In genomic region chr3:156495816-156496215, GRCh38 we compare ENCODE assay signal across 36 cellular contexts.
"Had no signal": no experiment of that assay in that cellular context is flagged by ENCODE, and none has a peak within 500 bp of the region (broad histone marks: within the 10 kb centered on the region; RNA-seq: fewer than 3 reads in every experiment).

No MANE protein-coding gene starts in this region.

- ATAC-seq: activated CD8-positive, alpha-beta T cell treated with anti-CD3 and anti-CD28 coated beads for 36 hours; activated naive CD4-positive, alpha-beta T cell treated with anti-CD3 and anti-CD28 coated beads, Interleukin-2, amount 50 U/mL, for 72 hours; activated T-cell treated with anti-CD3 and anti-CD28 coated beads, Interleukin-2, amount 50 U/mL, for 4 hours; activated T-cell treated with anti-CD3 and anti-CD28 coated beads, Interleukin-2, amount 50 U/mL, for 72 hours; activated T-helper 17 cell treated with anti-CD3 and anti-CD28 coated beads, Interleukin-2, amount 50 U/mL, for 72 hours; body of pancreas had no signal

- H3K36me3 ChIP-seq: adrenal gland, brain microvascular endothelial cell, breast epithelium had no signal

- H3K4me3 ChIP-seq: adrenal gland, body of pancreas, breast epithelium had no signal

- DNase-seq: activated B cell treated with CpG ODN at 0.5 μM for 24 hours; activated CD4-positive, alpha-beta memory T cell treated with anti-CD3 and anti-CD28 coated beads for 36 hours; activated CD4-positive, alpha-beta T cell treated with anti-CD3 and anti-CD28 coated beads for 4 hours; activated CD4-positive, alpha-beta T cell treated with anti-CD3 and anti-CD28 coated beads, Interleukin-2, amount 10 ng/mL, durations not matched to agents 24 days and 14 days; activated CD4-positive, alpha-beta T cell treated with anti-CD3 and anti-CD28 coated beads, Interleukin-2, amount 50 U/mL, for 1 hour; activated CD4-positive, alpha-beta T cell treated with anti-CD3 and anti-CD28 coated beads, Interleukin-2, amount 50 U/mL, for 4 hours; activated CD4-positive, CD25-positive, alpha-beta regulatory T cell treated with anti-CD3 and anti-CD28 coated beads, Interleukin-2, amount 50 U/mL, for 72 hours; activated CD8-positive, alpha-beta memory T cell treated with anti-CD3 and anti-CD28 coated beads, Interleukin-2, amount 50 U/mL, for 4 hours; activated CD8-positive, alpha-beta T cell treated with anti-CD3 and anti-CD28 coated beads for 36 hours; activated effector memory CD4-positive, alpha-beta T cell treated with anti-CD3 and anti-CD28 coated beads, Interleukin-2, amount 50 U/mL, for 16 hours; activated gamma-delta T cell treated with Interleukin-2 at 50 U/mL for 16 hours; activated naive CD4-positive, alpha-beta T cell; activated naive CD4-positive, alpha-beta T cell treated with anti-CD3 and anti-CD28 coated beads for 36 hours; activated naive CD4-positive, alpha-beta T cell treated with anti-CD3 and anti-CD28 coated beads, Interleukin-2, amount 50 U/mL, for 16 hours; activated naive CD8-positive, alpha-beta T cell treated with anti-CD3 and anti-CD28 coated beads for 36 hours; activated T-cell treated with anti-CD3 and anti-CD28 coated beads for 4 hours; activated T-cell treated with anti-CD3 and anti-CD28 coated beads, Interleukin-2, amount 50 U/mL, for 1 hour; activated T-cell treated with anti-CD3 and anti-CD28 coated beads, Interleukin-2, amount 50 U/mL, for 4 hours; activated T-cell treated with anti-CD3 and anti-CD28 coated beads, Interleukin-2, amount 50 U/mL, for 72 hours; adrenal gland; amniotic stem cell; aorta; body of pancreas; brain microvascular endothelial cell; central memory CD4-positive, alpha-beta T cell; T-helper 1 cell; T-helper 2 cell; T-helper 9 cell had no signal

- H3K9me3 Mint-ChIP-seq: activated CD8-positive, alpha-beta T cell treated with anti-CD3 and anti-CD28 coated beads for 36 hours; activated T-helper 1 cell treated with anti-CD3 and anti-CD28 coated beads, Interleukin-12 subunit alpha, Interleukin-12 subunit beta, Interleukin-2, Interleukin-4 antibody, amounts not matched to agents 30 ng/mL and 10 ng/mL and 1 ng/mL, durations not matched to agents 14 hours and 24 hours and 36 hours; T-helper 1 cell treated with Interleukin-12 subunit alpha and Interleukin-12 subunit beta and Interleukin-4 antibody, amounts not matched to agents 30 μg/mL and 1 μg/mL, for 36 hours; T-helper 2 cell treated with Interferon-gamma antibody and Interleukin-4, amounts not matched to agents 5 μg/mL and 100 μg/mL, for 36 hours had no signal

- H3K4me1 Mint-ChIP-seq: activated B cell treated with CpG ODN at 0.5 μM for 24 hours; activated CD4-positive, alpha-beta T cell treated with anti-CD3 and anti-CD28 coated beads, Interleukin-2, amount 10 ng/mL, durations not matched to agents 24 days and 14 days; activated naive CD8-positive, alpha-beta T cell treated with anti-CD3 and anti-CD28 coated beads for 36 hours; activated T-helper 17 cell treated with anti-CD3 and anti-CD28 coated beads, Interleukin-2, amount 50 U/mL, for 72 hours had no signal

- H3K9me3 ChIP-seq: adrenal gland, body of pancreas had no signal

- H3K27me3 Mint-ChIP-seq: activated CD8-positive, alpha-beta T cell treated with anti-CD3 and anti-CD28 coated beads for 36 hours; activated naive CD8-positive, alpha-beta T cell treated with anti-CD3 and anti-CD28 coated beads for 36 hours; activated T-helper 17 cell treated with anti-CD3 and anti-CD28 coated beads, Interleukin-2, amount 50 U/mL, for 72 hours had no signal

- H3K27me3 ChIP-seq: adrenal gland, body of pancreas, brain microvascular endothelial cell, breast epithelium had no signal

- H3K4me3 Mint-ChIP-seq: activated B cell treated with CpG ODN at 0.5 μM for 24 hours; activated CD4-positive, alpha-beta memory T cell treated with anti-CD3 and anti-CD28 coated beads for 36 hours; activated CD4-positive, alpha-beta T cell treated with anti-CD3 and anti-CD28 coated beads, Interleukin-2, amount 10 ng/mL, durations not matched to agents 24 days and 14 days; activated CD8-positive, alpha-beta T cell treated with anti-CD3 and anti-CD28 coated beads for 36 hours; activated naive CD4-positive, alpha-beta T cell treated with anti-CD3 and anti-CD28 coated beads for 36 hours; activated naive CD8-positive, alpha-beta T cell treated with anti-CD3 and anti-CD28 coated beads for 36 hours; activated T-cell treated with anti-CD3 and anti-CD28 coated beads, Interleukin-2, amount 50 U/mL, for 4 hours; activated T-cell treated with anti-CD3 and anti-CD28 coated beads, Interleukin-2, amount 50 U/mL, for 72 hours; activated T-helper 1 cell treated with anti-CD3 and anti-CD28 coated beads, Interleukin-12 subunit alpha, Interleukin-12 subunit beta, Interleukin-2, Interleukin-4 antibody, amounts not matched to agents 30 ng/mL and 10 ng/mL and 1 ng/mL, durations not matched to agents 14 hours and 24 hours and 36 hours; activated T-helper 17 cell treated with anti-CD3 and anti-CD28 coated beads, Interleukin-2, amount 50 U/mL, for 72 hours; T-helper 1 cell treated with Interleukin-12 subunit alpha and Interleukin-12 subunit beta and Interleukin-4 antibody, amounts not matched to agents 30 μg/mL and 1 μg/mL, for 36 hours; T-helper 2 cell treated with Interferon-gamma antibody and Interleukin-4, amounts not matched to agents 5 μg/mL and 100 μg/mL, for 36 hours had no signal

- FAIRE-seq: astrocyte, TTC549 had no signal

- H3K27ac ChIP-seq: adrenal gland, body of pancreas, breast epithelium had no signal

- H3K27ac Mint-ChIP-seq: activated B cell treated with CpG ODN at 0.5 μM for 24 hours; activated CD4-positive, alpha-beta memory T cell treated with anti-CD3 and anti-CD28 coated beads for 36 hours; activated CD4-positive, alpha-beta T cell treated with anti-CD3 and anti-CD28 coated beads, Interleukin-2, amount 10 ng/mL, durations not matched to agents 24 days and 14 days; activated CD8-positive, alpha-beta T cell treated with anti-CD3 and anti-CD28 coated beads for 36 hours; activated naive CD4-positive, alpha-beta T cell treated with anti-CD3 and anti-CD28 coated beads for 36 hours; activated naive CD8-positive, alpha-beta T cell treated with anti-CD3 and anti-CD28 coated beads for 36 hours; activated T-helper 1 cell treated with anti-CD3 and anti-CD28 coated beads, Interleukin-12 subunit alpha, Interleukin-12 subunit beta, Interleukin-2, Interleukin-4 antibody, amounts not matched to agents 30 ng/mL and 10 ng/mL and 1 ng/mL, durations not matched to agents 14 hours and 24 hours and 36 hours; activated T-helper 17 cell treated with anti-CD3 and anti-CD28 coated beads, Interleukin-2, amount 50 U/mL, for 72 hours; T-helper 1 cell treated with Interleukin-12 subunit alpha and Interleukin-12 subunit beta and Interleukin-4 antibody, amounts not matched to agents 30 μg/mL and 1 μg/mL, for 36 hours; T-helper 2 cell treated with Interferon-gamma antibody and Interleukin-4, amounts not matched to agents 5 μg/mL and 100 μg/mL, for 36 hours had no signal

- H3K4me1 ChIP-seq: adrenal gland, body of pancreas, breast epithelium had no signal

- H3K36me3 Mint-ChIP-seq: activated naive CD4-positive, alpha-beta T cell treated with anti-CD3 and anti-CD28 coated beads, Interleukin-2, amount 50 U/mL, for 72 hours; activated naive CD8-positive, alpha-beta T cell treated with anti-CD3 and anti-CD28 coated beads for 36 hours had no signal
